8 cellular contexts compared by ENCODE assay signal in the genomic region with DNA sequence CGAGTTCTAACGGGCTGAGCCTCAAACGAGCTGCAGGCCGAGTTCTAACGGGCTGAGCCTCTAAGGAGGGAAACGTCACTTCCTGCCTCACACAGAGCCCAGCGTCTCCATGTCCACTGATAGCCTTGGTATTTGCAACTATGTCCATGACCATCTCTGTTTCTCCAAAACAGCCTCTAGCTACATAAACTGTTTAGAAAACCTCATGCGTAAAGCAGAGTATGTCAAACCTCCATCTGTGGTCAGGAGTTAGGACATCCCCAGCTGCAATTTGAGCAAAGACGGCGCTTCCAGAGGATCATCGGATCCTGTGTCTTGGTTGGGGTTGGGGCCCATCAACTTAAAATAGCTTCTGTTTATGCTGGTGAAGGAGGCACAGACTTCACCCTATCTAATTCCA. TPM values are rescaled to one million over a fixed set of nuclear protein-coding genes. Genes with fewer than 3 reads are reported as not detected.
DNase-seq lines count a peak whose midpoint lies in the region; ATAC-seq and TF ChIP-seq lines count a peak whose summit lies in the region.
"Had no signal": no experiment of that assay in that cellular context is flagged by ENCODE, and none has a peak within 500 bp of the region (broad histone marks: within the 10 kb centered on the region; RNA-seq: fewer than 3 reads in every experiment).

No MANE protein-coding gene starts in this region.

- H3K27me3 Mint-ChIP-seq in HFFc6 (ENCODE audit: insufficient read depth) = peaks cover 9% of the 10 kb centered on the region
- H3K27me3 Mint-ChIP-seq in effector memory CD8-positive, alpha-beta T cell = no peaks in the 10 kb centered on the region

- no peak for ATAC-seq in effector memory CD8-positive, alpha-beta T cell (replicated peaks)
- no peak for ATAC-seq in HG02884 (IDR thresholded peaks at IDR 0.05; ENCODE audit: unreplicated experiment)
- ATAC-seq: pancreas had no signal

- TF ChIP-seq CTCF in HFFc6 (IDR thresholded peaks at IDR 0.05) = no peak
- TF ChIP-seq CTCF in Peyer's patch (IDR thresholded peaks at IDR 0.05) = no peak

- peak overlapping the region; percentile 98 for H3K27ac Mint-ChIP-seq in HFFc6
- peak overlapping the region; percentile 35 to 85 for H3K27ac Mint-ChIP-seq in effector memory CD8-positive, alpha-beta T cell

- no peak for TF ChIP-seq POLR2A in Peyer's patch (IDR thresholded peaks at IDR 0.05)

- peaks cover 30% of the 10 kb centered on the region for H3K36me3 Mint-ChIP-seq in HFFc6 (ENCODE audit: low read depth)
- peaks cover 72% of the 10 kb centered on the region for H3K36me3 Mint-ChIP-seq in effector memory CD8-positive, alpha-beta T cell (ENCODE audit: insufficient read depth)

- H3K4me3 Mint-ChIP-seq in HFFc6 = peak overlapping the region; percentile 55
- peak overlapping the region in 1 of 2 donors; percentile 15 for H3K4me3 Mint-ChIP-seq in effector memory CD8-positive, alpha-beta T cell

- peaks cover 2 to 64% (median 23%) of the 10 kb centered on the region in 4 donors for H3K4me1 ChIP-seq in Peyer's patch
- peaks cover 7% of the 10 kb centered on the region for H3K4me1 ChIP-seq in rectal smooth muscle tissue (ENCODE audit: control insufficient read depth, insufficient read depth, low read length)

- DNase-seq in HFFc6 = peak; percentile 92
- peak in 1 of 3 donors; percentile 50 for DNase-seq in Peyer's patch
- no peak for DNase-seq in effector memory CD8-positive, alpha-beta T cell
- no peak for DNase-seq in HPDE6-E6E7 (ENCODE audit: extremely low spot score)
- no peak for DNase-seq in NCI-H2107 treated with DMSO at 0.1 percent for 48 hours (lab: John Stamatoyannopoulos, UW; ENCODE audit: unreplicated experiment)

- H3K9me3 ChIP-seq in Peyer's patch = no peaks in the 10 kb centered on the region
- H3K9me3 ChIP-seq: pancreas had no signal

- no peak overlapping the region for H3K9ac ChIP-seq in rectal smooth muscle tissue (ENCODE audit: low read length)

- H3K4me1 Mint-ChIP-seq in HFFc6 (ENCODE audit: low read depth) = peaks cover 89% of the 10 kb centered on the region
- H3K4me1 Mint-ChIP-seq in effector memory CD8-positive, alpha-beta T cell (ENCODE audit: low read depth in 2 of 2) = peaks cover 55 to 63% of the 10 kb centered on the region in 2 donors

- H3K27ac ChIP-seq in Peyer's patch = peak overlapping the region; percentile 40 to 77 (median 61)
- peak overlapping the region; percentile 30 for H3K27ac ChIP-seq in rectal smooth muscle tissue (ENCODE audit: low read depth, low read length)
- H3K27ac ChIP-seq: pancreas had no signal

- H3K9me3 Mint-ChIP-seq in HFFc6 = no peaks in the 10 kb centered on the region
- H3K9me3 Mint-ChIP-seq in effector memory CD8-positive, alpha-beta T cell = no peaks in the 10 kb centered on the region

- H3K27me3 ChIP-seq in Peyer's patch (no peaks in the 10 kb centered on the region), rectal smooth muscle tissue (ENCODE audit: control insufficient read depth, insufficient read depth, low read length) (no peaks in the 10 kb centered on the region)
- H3K27me3 ChIP-seq: pancreas had no signal

- H3K36me3 ChIP-seq in Peyer's patch (no peaks in the 10 kb centered on the region), rectal smooth muscle tissue (ENCODE audit: control insufficient read depth, insufficient read depth, low read length) (peaks cover 2% of the 10 kb centered on the region)
- H3K36me3 ChIP-seq: pancreas had no signal

- H3K4me3 ChIP-seq in Peyer's patch = no peak overlapping the region
- no peak overlapping the region for H3K4me3 ChIP-seq in rectal smooth muscle tissue (ENCODE audit: low read length)
- H3K4me3 ChIP-seq: pancreas had no signal

RNA-seq across cellular contexts. Expression of gene RASA3, which starts 20.8 kb away (rescaled TPM):
- total RNA-seq in HFFc6 (2021; fragmentation: NEBNext Ultra II Directional; extraction: Animal tissue kit (Norgen Biotek cat#: 25700)) = 10 to 100 TPM; 31.6 to 37.6 (median 33.1) TPM
- total RNA-seq in Peyer's patch = 10 to 100 TPM in 1 of 4 donors, 1 to 10 TPM in 3; 3.5 to 41.3 (median 6.9) TPM
